7 cellular contexts compared by ENCODE assay signal in the genomic region with DNA sequence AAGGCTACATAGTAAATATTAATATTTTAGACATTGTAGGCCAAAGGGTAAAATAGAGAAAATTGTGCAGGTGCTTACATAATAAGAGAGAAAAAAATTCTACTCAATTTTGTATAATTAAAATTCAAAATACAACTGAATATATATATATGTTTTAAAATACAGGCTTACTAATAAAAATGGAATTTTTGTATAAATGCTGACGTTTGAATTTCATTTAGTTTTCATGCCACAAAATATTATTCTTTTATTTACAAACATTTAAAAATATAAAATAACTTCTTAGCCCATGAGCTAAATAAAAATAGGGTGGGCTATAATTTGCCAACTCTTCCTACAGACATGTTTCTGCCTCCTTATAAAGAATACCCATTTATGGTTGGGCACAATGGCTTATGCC.
"Had no signal": no experiment of that assay in that cellular context is flagged by ENCODE, and none has a peak within 500 bp of the region (broad histone marks: within the 10 kb centered on the region; RNA-seq: fewer than 3 reads in every experiment).

No MANE protein-coding gene starts in this region.

- DNase-seq: H9, HCEC 1CT, KBM-7 had no signal

- H3K4me3 ChIP-seq: GM23338 had no signal

- H3K9me3 Mint-ChIP-seq: GM23338, H9 had no signal

- H3K4me2 ChIP-seq: GM23338 had no signal

- ATAC-seq: GM23338 had no signal

- H3K4me3 Mint-ChIP-seq: GM23338, H9 had no signal

- H3K27ac Mint-ChIP-seq: GM23338 had no signal

- FAIRE-seq: H1, H54, HTR-8/SVneo had no signal
